In the genomic region with DNA sequence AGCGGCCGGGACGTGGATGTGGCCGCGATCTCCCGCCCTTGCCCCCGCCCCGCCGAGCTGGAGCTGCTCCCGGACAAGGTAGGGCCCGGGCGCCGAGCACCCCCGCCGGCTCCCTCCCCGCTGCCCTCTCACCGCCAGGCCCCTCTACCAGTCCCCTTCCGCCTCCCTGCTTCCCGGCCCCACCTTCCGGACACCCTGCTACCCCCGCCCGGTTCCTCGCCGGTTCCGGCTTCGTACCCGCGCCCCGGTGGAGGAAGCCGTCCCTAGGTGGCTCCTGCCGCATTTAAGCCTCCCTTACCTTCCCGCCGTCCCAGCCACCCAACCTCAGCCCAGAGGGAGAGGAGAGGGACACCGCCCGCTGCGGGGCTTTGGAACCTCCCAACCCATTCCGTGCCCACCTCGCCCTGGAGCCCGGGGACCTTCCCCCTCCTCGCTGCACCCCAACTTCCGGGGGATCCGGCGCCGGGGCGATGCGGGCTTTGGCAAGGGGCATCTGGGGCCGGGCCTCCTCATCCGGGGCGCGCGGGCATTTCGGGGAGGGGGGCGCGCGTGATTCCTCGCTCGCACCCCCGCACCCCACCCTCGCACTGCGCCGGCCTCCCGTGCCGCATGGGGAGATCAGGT, we compare ENCODE assay signal across 8 cellular contexts. TPM values are rescaled to one million over a fixed set of nuclear protein-coding genes. Genes with fewer than 3 reads are reported as not detected.
DNase-seq lines count a peak whose midpoint lies in the region; ATAC-seq, FAIRE-seq and TF ChIP-seq lines count a peak whose summit lies in the region.

No MANE protein-coding gene starts in this region.

- TF ChIP-seq POLR2A in A549 (IDR thresholded peaks at IDR 0.05; ENCODE audit: low read length): peak; percentile 14; the same call in 1 of the 2 replicates

- no peak for TF ChIP-seq CTCF in A549 (IDR thresholded peaks at IDR 0.05)
- peak; percentile 12 for TF ChIP-seq CTCF in astrocyte of the cerebellum (IDR thresholded peaks at IDR 0.05; ENCODE audit: low read depth, low read length, missing control alignments)

- H3K4me1 ChIP-seq in A549: peaks cover 30% of the 10 kb centered on the region

- peak; percentile 52 to 65 for DNase-seq in A549 (ENCODE audit: low read depth in 1 of 2, low spot score in 1 of 2)
- peak; percentile 42 to 56 (median 51) for DNase-seq in T-helper 1 cell
- DNase-seq in astrocyte of the cerebellum (ENCODE audit: low read depth): no peak
- peak; percentile 82 for DNase-seq in iPS-NIHi11 (ENCODE audit: low spot score)
- peak; percentile 36 to 44 for DNase-seq in stimulated activated CD4-positive, alpha-beta T cell treated with anti-CD3 and anti-CD28 coated beads, Interleukin-12 subunit alpha, Interleukin-12 subunit beta, amount 100 ng/mL, for 24 hours (ENCODE audit: low read depth in 2 of 2)
- no peak for DNase-seq in MV-4-11 (lab: John Stamatoyannopoulos, UW)

- TF ChIP-seq EP300 in A549 (IDR thresholded peaks at IDR 0.05): no peak

- H3K27ac ChIP-seq in A549: peak overlapping the region; percentile 90 to 98

- FAIRE-seq in A549 (lab: Jason Lieb, UNC): no peak

- H3K4me2 ChIP-seq in A549: peak overlapping the region; percentile 99

- 1% methylated on average over 23 of the region's 63 CpGs for WGBS in A549 (ENCODE audit: missing lambda C conversion rate)

- no peak for TF ChIP-seq RAD21 in A549 (conservative IDR thresholded peaks at IDR 0.05 in 1 of 2, IDR thresholded peaks at IDR 0.05 in 1 of 2)

- CTCF ChIA-PET in A549 (lab: Yijun Ruan, JAX): interaction anchor here (0.6 kb wide), 1 partner anchor 30 kb away, joined by 3 read pairs; no protein-coding TSS in a partner anchor

- no peaks in the 10 kb centered on the region for H3K9me3 ChIP-seq in A549

- in situ Hi-C loops in astrocyte of the cerebellum (cut with HindIII; ENCODE audit: low sequenced_read_pairs): no loop called here

- H3K4me3 ChIP-seq in A549: peak overlapping the region; percentile 83
- H3K4me3 ChIP-seq in astrocyte of the cerebellum (ENCODE audit: low read depth, low read length): peak overlapping the region; percentile 91

- ATAC-seq in A549: peak; percentile 76 to 84
- peak; percentile 5 for ATAC-seq in GM19043 (IDR thresholded peaks at IDR 0.05; ENCODE audit: low read depth, unreplicated experiment)
- peak; percentile 25 for ATAC-seq in HG03354 (IDR thresholded peaks at IDR 0.05; ENCODE audit: poor library complexity, severe bottlenecking, unreplicated experiment)

- POLR2A ChIA-PET in A549 (lab: Yijun Ruan, JAX): interaction anchor here (0.9 kb wide), 1 partner anchor 36 kb away, joined by 4 read pairs; no protein-coding TSS in a partner anchor

TF ChIP-seq in A549, 52 proteins besides CTCF, POLR2A, EP300 and RAD21:
- TF ChIP-seq CHD4 (IDR thresholded peaks at IDR 0.05; ENCODE audit: borderline replicate concordance): no peak
- no peak for TF ChIP-seq BHLHE40 (IDR thresholded peaks at IDR 0.05; ENCODE audit: low read depth, low read length)
- TF ChIP-seq HMGXB4 (CRISPR knock-in tag; IDR thresholded peaks at IDR 0.05; ENCODE audit: borderline replicate concordance): no peak
- TF ChIP-seq PHF8 (IDR thresholded peaks at IDR 0.05; ENCODE audit: borderline replicate concordance, low read depth): peak; percentile 68
- no peak for TF ChIP-seq POLR2AphosphoS2 (conservative IDR thresholded peaks at IDR 0.05; ENCODE audit: low read length)
- no peak for TF ChIP-seq NR3C1 (IDR thresholded peaks at IDR 0.05)
- no peak for TF ChIP-seq CBX8 (IDR thresholded peaks at IDR 0.05)
- no peak for TF ChIP-seq BCL3 (IDR thresholded peaks at IDR 0.05)
- TF ChIP-seq KDM5A (IDR thresholded peaks at IDR 0.05): peak; percentile 34; the same call in 1 of the 2 replicates

RNA-seq across cellular contexts. Expression of gene B3GNT2, which starts 0.5 kb away (rescaled TPM):
- polyA plus RNA-seq in A549 (2011; rRNA removed) (26.4 and 29.4 TPM in 2 replicates), A549 (2017; fragmentation: RNase III; extraction: RNeasy Plus Mini Kit Qiagen cat#74134 plus additional on column Dnase treatment) (17.0 to 21.3 TPM (median 21.1 TPM) in 3 replicates)
- polyA plus RNA-seq in A549 (2012; cell fraction: cytosol; rRNA removed): 7.4 and 8.5 TPM in 2 replicates
- polyA plus RNA-seq in A549 (2012; cell fraction: nucleus; rRNA removed): 4.6 and 7.6 TPM in 2 replicates
- 18.3 and 23.8 TPM in 2 replicates for polyA minus RNA-seq in A549 (2011; rRNA and poly(A)+ RNA removed)

Comparison
In these comparisons a context has a peak if more than half of its experiments do, and no peak if none do; other contexts are left out.
1. ATAC-seq: peak in every context shown above with its lines; median percentile 80 in A549; 25 in HG03354; 5 in GM19043.
2. DNase-seq: peak in A549 (2 of 2), T-helper 1 cell (5 of 5), iPS-NIHi11 (single experiment) and stimulated activated CD4-positive, alpha-beta T cell treated with anti-CD3 and anti-CD28 coated beads, Interleukin-12 subunit alpha, Interleukin-12 subunit beta, amount 100 ng/mL, for 24 hours (2 of 2); none in astrocyte of the cerebellum (single experiment) and MV-4-11 (single experiment).